ENCODE assay signal across 1 cellular context in the genomic region with DNA sequence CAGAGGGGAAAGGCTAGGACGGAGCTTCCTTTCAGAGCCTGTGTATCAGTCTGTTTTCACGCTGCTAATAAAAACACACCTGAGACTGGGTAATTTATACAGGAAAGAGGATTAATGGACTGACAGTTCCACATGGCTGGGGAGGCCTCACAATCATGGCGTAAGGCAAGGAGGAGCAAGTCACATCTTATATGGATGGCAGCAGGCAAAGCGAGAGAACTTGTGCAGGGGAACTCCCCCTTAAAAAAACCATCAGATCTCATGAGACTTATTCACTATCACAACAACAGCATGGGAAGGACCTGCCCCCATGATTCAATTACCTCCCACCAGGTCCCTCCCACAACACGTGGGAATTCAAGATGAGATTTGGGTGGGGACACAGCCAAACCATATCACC.
TF ChIP-seq lines count a peak whose summit lies in the region.

No MANE protein-coding gene starts in this region.

TF ChIP-seq in K562, 482 proteins besides CTCF, POLR2A, EP300 and RAD21:
- peak; percentile 97 for TF ChIP-seq ZNF431 (CRISPR knock-in tag; IDR thresholded peaks at IDR 0.05)
